In the genomic region with DNA sequence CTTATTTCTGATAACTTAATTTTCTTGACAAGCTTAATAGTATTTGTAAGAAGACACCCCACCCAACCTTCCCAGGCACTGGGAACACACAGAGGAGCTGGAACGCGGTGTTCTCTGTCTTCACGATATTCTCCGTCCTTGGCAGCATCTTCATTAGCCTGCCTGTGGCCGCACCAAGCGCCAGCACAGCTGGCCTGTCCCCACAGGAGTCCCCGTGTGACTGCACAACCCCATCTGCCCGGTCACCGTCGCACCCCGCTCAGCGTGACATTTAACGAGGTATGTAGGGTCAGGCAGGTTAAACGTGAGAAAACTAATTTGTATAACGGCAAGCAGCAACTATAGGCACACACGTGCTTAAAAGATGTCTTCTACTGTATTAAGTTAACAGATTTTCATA, we compare ENCODE assay signal across 18 cellular contexts.
"Had no signal": no experiment of that assay in that cellular context is flagged by ENCODE, and none has a peak within 500 bp of the region (broad histone marks: within the 10 kb centered on the region; RNA-seq: fewer than 3 reads in every experiment).

No MANE protein-coding gene starts in this region.

- H3K36me3 ChIP-seq: colonic mucosa, esophagus squamous epithelium, upper lobe of left lung had no signal

- H3K27me3 ChIP-seq: colonic mucosa, upper lobe of left lung had no signal

- H3K4me1 ChIP-seq: colonic mucosa, esophagus squamous epithelium, upper lobe of left lung had no signal

- ATAC-seq: SK-N-SH treated with all-trans-retinoic acid at 6 μM for 48 hours had no signal

- H3K4me3 ChIP-seq: colonic mucosa, esophagus squamous epithelium, upper lobe of left lung had no signal

- H3K9me3 ChIP-seq: colonic mucosa, esophagus squamous epithelium, upper lobe of left lung had no signal

- H3K4me3 Mint-ChIP-seq: neural crest cell had no signal

- H3K27ac ChIP-seq: colonic mucosa, esophagus squamous epithelium, upper lobe of left lung had no signal

- H3K27ac Mint-ChIP-seq: activated T-helper 2 cell treated with anti-CD3 and anti-CD28 coated beads, Interferon-gamma antibody, Interleukin-2, Interleukin-4, amounts not matched to agents 10 μg/mL and 5 μg/mL and 100 μg/mL, durations not matched to agents 14 hours and 24 hours and 36 hours had no signal

- H3K9me3 Mint-ChIP-seq: activated T-helper 2 cell treated with anti-CD3 and anti-CD28 coated beads, Interferon-gamma antibody, Interleukin-2, Interleukin-4, amounts not matched to agents 10 μg/mL and 5 μg/mL and 100 μg/mL, durations not matched to agents 14 hours and 24 hours and 36 hours; neural crest cell had no signal

- DNase-seq: activated CD4-positive, alpha-beta T cell treated with anti-CD3 and anti-CD28 coated beads for 1 hour; activated CD4-positive, alpha-beta T cell treated with anti-CD3 and anti-CD28 coated beads, Interleukin-2, amount 50 U/mL, for 4 hours; activated naive CD4-positive, alpha-beta T cell treated with anti-CD3 and anti-CD28 coated beads, Interleukin-2, amount 50 U/mL, for 16 hours; caudate nucleus; colonic mucosa; esophagus squamous epithelium; hippocampal formation; kidney glomerular epithelial cell; stimulated activated CD4-positive, alpha-beta T cell treated with anti-CD3 and anti-CD28 coated beads, Interleukin-15, amount 100 ng/mL, for 24 hours; stimulated activated CD4-positive, alpha-beta T cell treated with anti-CD3 and anti-CD28 coated beads, Interleukin-4, amount 100 ng/mL, for 1 hour; stimulated activated naive CD4-positive, alpha-beta T cell treated with Interleukin-2 at 50 U/mL for 16 hours; substantia nigra; T-helper 1 cell; T1000; upper lobe of left lung had no signal
